ENCODE assay signal across 19 cellular contexts in the genomic region with DNA sequence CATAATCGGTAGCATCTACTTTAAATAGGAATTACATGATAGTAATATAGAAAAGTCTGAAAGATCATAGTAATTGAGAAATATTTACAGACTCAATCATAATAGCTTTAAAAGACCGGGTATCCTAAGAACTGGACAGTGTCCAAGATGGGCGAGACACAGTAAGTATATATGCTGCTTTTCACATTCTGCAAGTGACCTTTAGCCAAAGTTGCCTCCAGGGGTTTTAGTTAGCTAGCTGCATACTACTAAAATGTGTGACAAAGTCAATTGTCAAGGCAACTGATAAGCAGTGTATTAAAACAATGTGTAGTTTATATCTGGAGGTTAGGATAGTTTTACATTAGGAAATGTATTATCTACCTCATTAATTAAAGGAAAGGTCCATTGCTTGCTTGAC. TPM values are rescaled to one million over a fixed set of nuclear protein-coding genes. Genes with fewer than 3 reads are reported as not detected.
DNase-seq lines count a peak whose midpoint lies in the region; ATAC-seq and TF ChIP-seq lines count a peak whose summit lies in the region.
"Had no signal": no experiment of that assay in that cellular context is flagged by ENCODE, and none has a peak within 500 bp of the region (broad histone marks: within the 10 kb centered on the region; RNA-seq: fewer than 3 reads in every experiment).

No MANE protein-coding gene starts in this region.

- H3K9ac ChIP-seq in SK-N-MC (ENCODE audit: insufficient read length) (no peak overlapping the region), subcutaneous abdominal adipose tissue (ENCODE audit: low read length in 5 of 5) (no peak overlapping the region)

- DNase-seq in Right ventricle myocardium superior, result no peak
- no peak for DNase-seq in right cardiac atrium
- DNase-seq in SK-N-MC (ENCODE audit: low read depth, low spot score), result no peak
- no peak for DNase-seq in hepatocyte (ENCODE audit: low spot score)
- DNase-seq in iPS-NIHi7 (ENCODE audit: extremely low spot score), result no peak
- DNase-seq in HuH-7.5 (ENCODE audit: low spot score), result no peak
- DNase-seq: ACHN; activated CD4-positive, alpha-beta T cell treated with anti-CD3 and anti-CD28 coated beads for 36 hours; cortex of kidney; GOT3; lower lobe of right lung; NCI-H2081 treated with DMSO at 0.1 percent for 48 hours; NCI-H524 treated with DMSO at 0.1 percent for 48 hours; right lobe of liver; SHP77 had no signal

- H3K36me3 ChIP-seq in SK-N-MC (ENCODE audit: insufficient read depth, low read length), result peaks cover 17% of the 10 kb centered on the region
- no peaks in the 10 kb centered on the region for H3K36me3 ChIP-seq in hepatocyte (replicated peaks; ENCODE audit: insufficient read depth, low read depth)
- peaks cover 7 to 28% (median 19%) of the 10 kb centered on the region in 5 donors for H3K36me3 ChIP-seq in subcutaneous abdominal adipose tissue (ENCODE audit: control insufficient read depth in 5 of 5, insufficient read depth in 5 of 5, low read length in 5 of 5)

- intact Hi-C loops in Right ventricle myocardium superior (cut with DNase I) (no loop called here), right cardiac atrium (cut with DNase I) (loop anchor here in 1 of 4 donors (2.0 kb wide), 1 partner anchor 37 kb away; no protein-coding TSS in a partner anchor)

- no peaks in the 10 kb centered on the region for H3K9me2 ChIP-seq in hepatocyte (replicated peaks; ENCODE audit: insufficient read depth)

- no peaks in the 10 kb centered on the region for H3K79me2 ChIP-seq in hepatocyte

- H3K9me3 ChIP-seq in right cardiac atrium (ENCODE audit: control insufficient read depth, low read length), result no peaks in the 10 kb centered on the region
- H3K9me3 ChIP-seq in SK-N-MC (ENCODE audit: low read depth, low read length), result no peaks in the 10 kb centered on the region
- H3K9me3 ChIP-seq in hepatocyte (ENCODE audit: low read depth), result no peaks in the 10 kb centered on the region
- H3K9me3 ChIP-seq in subcutaneous abdominal adipose tissue (ENCODE audit: control insufficient read depth in 5 of 5, low read length in 5 of 5), result no peaks in the 10 kb centered on the region
- H3K9me3 ChIP-seq: lower lobe of right lung, right lobe of liver had no signal

- H4K20me1 ChIP-seq in hepatocyte (ENCODE audit: insufficient read depth, poor library complexity, severe bottlenecking), result no peaks in the 10 kb centered on the region

- no peak for TF ChIP-seq CTCF in hepatocyte (IDR thresholded peaks at IDR 0.05; ENCODE audit: poor library complexity)

- H2AFZ ChIP-seq in hepatocyte, result no peak overlapping the region

- H3K4me2 ChIP-seq in hepatocyte, result no peak overlapping the region

- WGBS in right cardiac atrium, result 54% methylated on average over 3 of the region's 3 CpGs
- 82% methylated on average over 3 of the region's 3 CpGs for WGBS in hepatocyte (ENCODE audit: low lambda C conversion rate, missing lambda C conversion rate)

- ATAC-seq in Right ventricle myocardium superior (ENCODE audit: poor library complexity), result peak; percentile 11
- no peak for ATAC-seq in right cardiac atrium
- ATAC-seq in HG03095 (IDR thresholded peaks at IDR 0.05; ENCODE audit: unreplicated experiment), result no peak
- ATAC-seq: activated CD4-positive, alpha-beta T cell treated with anti-CD3 and anti-CD28 coated beads for 36 hours; GM12878; lower lobe of right lung had no signal

- H3K27me3 ChIP-seq in right cardiac atrium (ENCODE audit: control insufficient read depth, insufficient read depth), result no peaks in the 10 kb centered on the region
- H3K27me3 ChIP-seq in hepatocyte, result no peaks in the 10 kb centered on the region
- H3K27me3 ChIP-seq in subcutaneous abdominal adipose tissue (ENCODE audit: control insufficient read depth in 5 of 5, insufficient read depth in 4 of 5, low read length in 5 of 5), result no peaks in the 10 kb centered on the region
- H3K27me3 ChIP-seq: right lobe of liver had no signal

- H3K4me1 ChIP-seq in right cardiac atrium (ENCODE audit: control insufficient read depth, insufficient read depth, low read length), result no peaks in the 10 kb centered on the region
- H3K4me1 ChIP-seq in hepatocyte (ENCODE audit: insufficient read depth), result no peaks in the 10 kb centered on the region
- peaks cover 0 to 12% (median 7%) of the 10 kb centered on the region in 5 donors for H3K4me1 ChIP-seq in subcutaneous abdominal adipose tissue (ENCODE audit: control insufficient read depth in 5 of 5, insufficient read depth in 5 of 5, low read length in 5 of 5)
- H3K4me1 ChIP-seq: lower lobe of right lung, right lobe of liver had no signal

- H3K27ac ChIP-seq in right cardiac atrium (ENCODE audit: low read length) (no peak overlapping the region), SK-N-MC (0 out of 2 replicates have a peak overlapping the region, but pooled peaks have one; percentile 10), hepatocyte (peak overlapping the region; percentile 14), subcutaneous abdominal adipose tissue (ENCODE audit: low read depth, low read length) (peak overlapping the region; percentile 71)
- H3K27ac ChIP-seq: C4-2B, lower lobe of right lung, right lobe of liver had no signal

- no peak overlapping the region for H3K4me3 ChIP-seq in right cardiac atrium (ENCODE audit: low read length)
- no peak overlapping the region for H3K4me3 ChIP-seq in SK-N-MC
- H3K4me3 ChIP-seq in hepatocyte, result no peak overlapping the region
- no peak overlapping the region for H3K4me3 ChIP-seq in subcutaneous abdominal adipose tissue (ENCODE audit: low read depth in 1 of 5, low read length in 5 of 5)
- H3K4me3 ChIP-seq: GM12878, lower lobe of right lung, right lobe of liver had no signal

RNA-seq across cellular contexts. Expression of gene CD302, which starts 24.6 kb away (rescaled TPM):
- total RNA-seq in Right ventricle myocardium superior (19.7 TPM), right cardiac atrium (10 to 100 TPM; 26.4 to 33.7 (median 30.1) TPM), hepatocyte (25.2 and 26.0 TPM in 2 replicates)
- polyA plus RNA-seq in right cardiac atrium (23.8 TPM), hepatocyte (6.0 and 7.1 TPM in 2 replicates)
